32 cellular contexts compared by ENCODE assay signal in the genomic region with DNA sequence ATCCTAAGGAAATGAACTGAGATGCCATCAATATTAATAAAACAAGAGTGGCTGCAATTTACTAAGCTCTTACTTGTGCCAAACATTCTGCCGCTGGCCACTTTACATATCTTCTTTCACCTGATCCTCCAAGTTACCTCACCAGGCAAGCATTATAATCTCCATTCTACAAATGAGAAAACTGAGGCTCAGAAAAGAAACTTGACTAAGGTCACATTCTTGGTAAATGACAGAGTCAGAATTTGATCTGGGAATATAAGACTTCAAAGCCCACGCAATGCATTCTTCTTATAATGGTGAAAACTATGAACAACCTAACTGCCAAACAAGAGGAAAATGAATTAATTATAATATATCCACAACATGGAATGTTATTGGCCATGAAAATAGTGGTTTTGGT.
"Had no signal": no experiment of that assay in that cellular context is flagged by ENCODE, and none has a peak within 500 bp of the region (broad histone marks: within the 10 kb centered on the region; RNA-seq: fewer than 3 reads in every experiment).

No MANE protein-coding gene starts in this region.

- H3K9ac ChIP-seq: KMS-11 had no signal

- H3K4me3 ChIP-seq: ascending aorta, PC-9 had no signal

- H3K9me3 ChIP-seq: ascending aorta had no signal

- H3K36me3 ChIP-seq: ascending aorta had no signal

- H2AFZ ChIP-seq: PC-9 had no signal

- ATAC-seq: activated CD8-positive, alpha-beta memory T cell treated with anti-CD3 and anti-CD28 coated beads, Interleukin-2, amount 10 ng/mL, durations not matched to agents 7 days and 5 days; Right ventricle myocardium inferior; SK-N-SH treated with all-trans-retinoic acid at 6 μM for 48 hours; WTC11 had no signal

- H3K4me2 ChIP-seq: KMS-11, PC-9 had no signal

- H3K27ac ChIP-seq: ascending aorta, KMS-11, PC-9, RWPE1 had no signal

- H3K27me3 ChIP-seq: ascending aorta had no signal

- DNase-seq: activated CD4-positive, alpha-beta memory T cell treated with anti-CD3 and anti-CD28 coated beads, Interleukin-2, amount 10 ng/mL, durations not matched to agents 7 days and 5 days; activated CD4-positive, alpha-beta T cell treated with anti-CD3 and anti-CD28 coated beads for 48 hours; activated CD4-positive, CD25-positive, alpha-beta regulatory T cell treated with anti-CD3 and anti-CD28 coated beads, Interleukin-2, amount 50 U/mL, for 72 hours; activated CD8-positive, alpha-beta memory T cell treated with anti-CD3 and anti-CD28 coated beads for 24 hours; activated CD8-positive, alpha-beta memory T cell treated with anti-CD3 and anti-CD28 coated beads, Interleukin-2, amount 10 ng/mL, durations not matched to agents 7 days and 5 days; activated CD8-positive, alpha-beta memory T cell treated with anti-CD3 and anti-CD28 coated beads, Interleukin-2, amount 50 U/mL, for 48 hours; activated effector memory CD4-positive, alpha-beta T cell treated with anti-CD3 and anti-CD28 coated beads, Interleukin-2, amount 50 U/mL, for 16 hours; activated naive CD4-positive, alpha-beta T cell; activated naive CD4-positive, alpha-beta T cell treated with anti-CD3 and anti-CD28 coated beads, Interleukin-2, amount 50 U/mL, for 16 hours; activated naive CD8-positive, alpha-beta T cell treated with anti-CD3 and anti-CD28 coated beads for 36 hours; activated T-cell treated with anti-CD3 and anti-CD28 coated beads, Interleukin-2, amount 50 U/mL, for 48 hours; amniotic stem cell; central memory CD4-positive, alpha-beta T cell; MM.1S; MV-4-11; NCI-H1092; NCI-H1436 treated with DMSO at 0.1 percent for 48 hours; NCI-H1694 treated with DMSO at 0.1 percent for 48 hours; NCI-H2029; NCI-H345; NCI-H524 treated with DMSO at 0.1 percent for 48 hours; NK-92 treated with Interleukin-12 subunit alpha and Interleukin-12 subunit beta, amount 100 ng/mL, for 24 hours; PC-9; SIG-M5; T-helper 1 cell; T1000 had no signal
